11 cellular contexts compared by ENCODE assay signal in the genomic region with DNA sequence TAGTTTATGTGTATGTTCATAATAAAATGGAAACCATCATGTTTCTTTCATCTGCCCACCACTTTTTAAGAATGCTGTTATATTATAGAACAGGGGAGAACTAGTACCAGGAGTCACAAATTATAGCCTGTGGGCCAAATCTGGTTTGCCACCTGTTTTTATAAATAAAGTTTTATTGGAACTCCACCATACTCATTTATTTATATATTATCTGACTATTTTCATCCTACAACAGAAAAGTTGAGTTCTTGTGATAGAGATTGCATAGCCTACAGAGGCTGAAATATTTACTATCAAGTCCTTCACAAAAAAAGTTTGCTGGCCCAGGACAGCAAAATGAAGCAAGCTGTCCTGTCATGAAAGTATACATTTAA. TPM values are rescaled to one million over a fixed set of nuclear protein-coding genes. Genes with fewer than 3 reads are reported as not detected.
DNase-seq lines count a peak whose midpoint lies in the region; ATAC-seq and TF ChIP-seq lines count a peak whose summit lies in the region.
"Had no signal": no experiment of that assay in that cellular context is flagged by ENCODE, and none has a peak within 500 bp of the region (broad histone marks: within the 10 kb centered on the region; RNA-seq: fewer than 3 reads in every experiment).

No MANE protein-coding gene starts in this region.

- H3K27ac Mint-ChIP-seq in osteocyte (ENCODE audit: unreplicated experiment): peak overlapping the region; percentile 96

- H3K4me1 Mint-ChIP-seq in osteocyte (ENCODE audit: unreplicated experiment): peaks cover 78% of the 10 kb centered on the region

- no peaks in the 10 kb centered on the region for H3K27me3 Mint-ChIP-seq in osteocyte (ENCODE audit: unreplicated experiment)

- TF ChIP-seq POLR2A in NB4 (IDR thresholded peaks at IDR 0.05; ENCODE audit: extremely low read depth, insufficient read length): no peak

- no peak for ATAC-seq in HG03135 (IDR thresholded peaks at IDR 0.05; ENCODE audit: unreplicated experiment)
- ATAC-seq in GM21717 (IDR thresholded peaks at IDR 0.05; ENCODE audit: unreplicated experiment): no peak

- no peaks in the 10 kb centered on the region for H3K9me3 Mint-ChIP-seq in osteocyte (ENCODE audit: unreplicated experiment)

- TF ChIP-seq CTCF in GM06990 (IDR thresholded peaks at IDR 0.05; ENCODE audit: insufficient read depth, low read length, poor library complexity, severe bottlenecking) (no peak), NB4 (IDR thresholded peaks at IDR 0.05; ENCODE audit: low read depth, low read length) (no peak), coronary artery (IDR thresholded peaks at IDR 0.05) (no peak), osteocyte (IDR thresholded peaks at IDR 0.05) (no peak)

- H3K4me3 Mint-ChIP-seq in osteocyte (ENCODE audit: unreplicated experiment): no peak overlapping the region

- no peak overlapping the region for H3K4me3 ChIP-seq in GM06990 (replicated peaks; ENCODE audit: low read depth, low read length)
- peak overlapping the region; percentile 45 for H3K4me3 ChIP-seq in NB4 (ENCODE audit: low read depth, low read length)
- H3K4me3 ChIP-seq in coronary artery: no peak overlapping the region

- H3K36me3 ChIP-seq in GM06990 (ENCODE audit: control insufficient read depth, insufficient read depth, low read length): no peaks in the 10 kb centered on the region

- DNase-seq in GM06990 (ENCODE audit: extremely low read depth, insufficient read length) (peak; percentile 22), NB4 (ENCODE audit: low read depth) (no peak), coronary artery (ENCODE audit: low spot score) (no peak), osteocyte (ENCODE audit: extremely low spot score, unreplicated experiment) (no peak), DMS79 (lab: John Stamatoyannopoulos, UW) (no peak)
- no peak for DNase-seq in activated effector memory CD4-positive, alpha-beta T cell treated with anti-CD3 and anti-CD28 coated beads, Interleukin-2, amount 50 U/mL, for 16 hours
- DNase-seq: Calu3, NCI-H1436 treated with DMSO at 0.1 percent for 48 hours, T-helper 9 cell had no signal

- H3K27me3 ChIP-seq in GM06990 (replicated peaks; ENCODE audit: control insufficient read depth, insufficient read depth, low read length): no peaks in the 10 kb centered on the region

- H3K36me3 Mint-ChIP-seq in osteocyte (ENCODE audit: unreplicated experiment): peaks cover 2% of the 10 kb centered on the region

- H3K27ac ChIP-seq in coronary artery: peak overlapping the region; percentile 52 to 56

RNA-seq across cellular contexts. Expression of a gene that starts 41.3 kb away (rescaled TPM):
- 47.0 and 49.3 TPM in 2 replicates for total RNA-seq in osteocyte
